Comparison of ENCODE assay signal across 8 cellular contexts in the genomic region with DNA sequence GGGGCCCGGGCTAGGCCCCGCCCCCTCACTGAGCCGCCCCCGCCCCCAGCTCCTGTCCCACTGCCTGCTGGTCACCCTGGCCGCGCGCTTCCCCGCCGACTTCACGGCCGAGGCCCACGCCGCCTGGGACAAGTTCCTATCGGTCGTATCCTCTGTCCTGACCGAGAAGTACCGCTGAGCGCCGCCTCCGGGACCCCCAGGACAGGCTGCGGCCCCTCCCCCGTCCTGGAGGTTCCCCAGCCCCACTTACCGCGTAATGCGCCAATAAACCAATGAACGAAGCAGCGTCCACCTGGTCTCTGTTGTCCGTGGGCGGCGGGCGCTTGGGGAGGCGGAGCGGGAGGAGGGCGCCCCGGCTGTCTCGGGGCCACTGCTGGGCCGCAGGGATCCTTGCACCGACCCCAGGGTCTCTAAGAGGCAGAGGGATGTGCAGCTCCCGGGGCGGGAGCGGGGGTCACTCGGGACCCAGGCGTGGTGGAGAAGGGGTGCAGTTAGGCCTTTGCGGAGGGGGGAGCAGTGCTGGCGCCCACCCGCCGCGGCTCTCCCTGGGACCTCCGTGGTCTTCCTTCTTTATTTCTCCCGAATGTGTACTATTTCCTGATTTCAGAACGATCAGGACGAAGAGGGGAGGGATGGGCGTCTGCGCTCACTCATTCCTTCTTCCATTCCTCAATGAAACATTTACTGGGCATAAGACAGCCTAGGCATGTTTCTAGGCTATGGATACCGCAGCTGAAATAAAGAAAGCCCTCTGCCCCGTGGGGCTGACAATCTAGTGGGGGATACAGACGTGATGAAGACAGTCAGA. TPM values are rescaled to one million over a fixed set of nuclear protein-coding genes. Genes with fewer than 3 reads are reported as not detected.
DNase-seq lines count a peak whose midpoint lies in the region; ATAC-seq and TF ChIP-seq lines count a peak whose summit lies in the region.

No MANE protein-coding gene starts in this region.

- DNase-seq in NCI-H1105 treated with DMSO at 0.1 percent for 48 hours (lab: John Stamatoyannopoulos, UW) (peak; percentile 21), NCI-H1105 (lab: John Stamatoyannopoulos, UW) (no peak), Peyer's patch (no peak), endothelial cell (ENCODE audit: low spot score) (no peak)
- DNase-seq in natural killer cell treated with Interleukin-12 subunit alpha and Interleukin-12 subunit beta and Interleukin-15 and Interleukin-18, amount 100 ng/mL, for 72 hours (ENCODE audit: low spot score) = no peak
- DNase-seq in activated effector memory CD4-positive, alpha-beta T cell treated with Interleukin-2 at 50 U/mL for 16 hours = no peak
- no peak for DNase-seq in effector CD4-positive, alpha-beta T cell

- no peaks in the 10 kb centered on the region for H3K9me3 ChIP-seq in Peyer's patch

- peaks cover 8% of the 10 kb centered on the region for H3K27me3 Mint-ChIP-seq in endothelial cell (ENCODE audit: unreplicated experiment)
- peaks cover 12 to 20% of the 10 kb centered on the region in 2 donors for H3K27me3 Mint-ChIP-seq in natural killer cell treated with Interleukin-12 subunit alpha and Interleukin-12 subunit beta and Interleukin-15 and Interleukin-18, amount 100 ng/mL, for 72 hours

- H3K4me1 Mint-ChIP-seq in endothelial cell (ENCODE audit: unreplicated experiment) = peaks cover 5% of the 10 kb centered on the region
- peaks cover 4 to 5% of the 10 kb centered on the region in 2 donors for H3K4me1 Mint-ChIP-seq in natural killer cell treated with Interleukin-12 subunit alpha and Interleukin-12 subunit beta and Interleukin-15 and Interleukin-18, amount 100 ng/mL, for 72 hours (ENCODE audit: low read depth in 2 of 2)

- peak overlapping the region; percentile 42 for H3K27ac Mint-ChIP-seq in endothelial cell (ENCODE audit: unreplicated experiment)
- H3K27ac Mint-ChIP-seq in natural killer cell treated with Interleukin-12 subunit alpha and Interleukin-12 subunit beta and Interleukin-15 and Interleukin-18, amount 100 ng/mL, for 72 hours = peak overlapping the region in 1 of 2 donors; percentile 30

- H3K27ac ChIP-seq in Peyer's patch = peak overlapping the region in 1 of 4 donors; percentile 17

- no peaks in the 10 kb centered on the region for H3K36me3 Mint-ChIP-seq in endothelial cell (ENCODE audit: low read depth, unreplicated experiment)
- H3K36me3 Mint-ChIP-seq in natural killer cell treated with Interleukin-12 subunit alpha and Interleukin-12 subunit beta and Interleukin-15 and Interleukin-18, amount 100 ng/mL, for 72 hours = no peaks in the 10 kb centered on the region

- H3K27me3 ChIP-seq in Peyer's patch = peaks cover 0 to 5% of the 10 kb centered on the region in 2 donors

- H3K4me3 Mint-ChIP-seq in endothelial cell (ENCODE audit: unreplicated experiment) = peak overlapping the region; percentile 86
- H3K4me3 Mint-ChIP-seq in natural killer cell treated with Interleukin-12 subunit alpha and Interleukin-12 subunit beta and Interleukin-15 and Interleukin-18, amount 100 ng/mL, for 72 hours = peak overlapping the region; percentile 78

- peaks cover 0 to 9% (median 5%) of the 10 kb centered on the region in 4 donors for H3K4me1 ChIP-seq in Peyer's patch

- no peak for TF ChIP-seq POLR2A in Peyer's patch (IDR thresholded peaks at IDR 0.05)

- H3K36me3 ChIP-seq in Peyer's patch = no peaks in the 10 kb centered on the region

- ATAC-seq in natural killer cell treated with Interleukin-12 subunit alpha and Interleukin-12 subunit beta and Interleukin-15 and Interleukin-18, amount 100 ng/mL, for 72 hours = peak; percentile 53 to 76
- no peak for ATAC-seq in HG03108 (IDR thresholded peaks at IDR 0.05; ENCODE audit: unreplicated experiment)

- TF ChIP-seq CTCF in Peyer's patch (IDR thresholded peaks at IDR 0.05) = no peak
- no peak for TF ChIP-seq CTCF in endothelial cell (IDR thresholded peaks at IDR 0.05; ENCODE audit: unreplicated experiment)

- no peaks in the 10 kb centered on the region for H3K9me3 Mint-ChIP-seq in endothelial cell (ENCODE audit: unreplicated experiment)
- no peaks in the 10 kb centered on the region for H3K9me3 Mint-ChIP-seq in natural killer cell treated with Interleukin-12 subunit alpha and Interleukin-12 subunit beta and Interleukin-15 and Interleukin-18, amount 100 ng/mL, for 72 hours

- peak overlapping the region; percentile 16 to 48 (median 42) for H3K4me3 ChIP-seq in Peyer's patch

RNA-seq across cellular contexts. Expression of a gene that starts 2.0 kb away (rescaled TPM):
- total RNA-seq in Peyer's patch = not detected
- not detected for total RNA-seq in endothelial cell (ENCODE audit: unreplicated experiment)
- total RNA-seq in natural killer cell treated with Interleukin-12 subunit alpha and Interleukin-12 subunit beta and Interleukin-15 and Interleukin-18, amount 100 ng/mL, for 72 hours = not detected

RNA-seq across cellular contexts. Expression of a gene that starts 11.4 kb away (rescaled TPM):
- not detected for total RNA-seq in Peyer's patch
- total RNA-seq in endothelial cell (ENCODE audit: unreplicated experiment) = not detected
- total RNA-seq in natural killer cell treated with Interleukin-12 subunit alpha and Interleukin-12 subunit beta and Interleukin-15 and Interleukin-18, amount 100 ng/mL, for 72 hours = not detected

RNA-seq across cellular contexts. Expression of a gene that starts 16.0 kb away (rescaled TPM):
- 10 to 100 TPM; 13.8 to 47.9 (median 28.3) TPM for total RNA-seq in Peyer's patch
- total RNA-seq in endothelial cell (ENCODE audit: unreplicated experiment) = 39.1 TPM
- 10 to 100 TPM; 33.3 to 68.5 TPM for total RNA-seq in natural killer cell treated with Interleukin-12 subunit alpha and Interleukin-12 subunit beta and Interleukin-15 and Interleukin-18, amount 100 ng/mL, for 72 hours

RNA-seq across cellular contexts. Expression of a gene that starts 18.2 kb away (rescaled TPM):
- total RNA-seq in Peyer's patch = 1 to 10 TPM in 1 of 4 donors, not detected in 3; 9.1 TPM
- total RNA-seq in endothelial cell (ENCODE audit: unreplicated experiment) = not detected
- total RNA-seq in natural killer cell treated with Interleukin-12 subunit alpha and Interleukin-12 subunit beta and Interleukin-15 and Interleukin-18, amount 100 ng/mL, for 72 hours = not detected

RNA-seq across cellular contexts. Expression of a gene that starts 22.1 kb away (rescaled TPM):
- total RNA-seq in Peyer's patch = not detected
- total RNA-seq in endothelial cell (ENCODE audit: unreplicated experiment) = not detected
- total RNA-seq in natural killer cell treated with Interleukin-12 subunit alpha and Interleukin-12 subunit beta and Interleukin-15 and Interleukin-18, amount 100 ng/mL, for 72 hours = 1 to 10 TPM in 1 of 2 donors, not detected in 1; 4.6 TPM
